9 cellular contexts compared by ENCODE assay signal in the genomic region with DNA sequence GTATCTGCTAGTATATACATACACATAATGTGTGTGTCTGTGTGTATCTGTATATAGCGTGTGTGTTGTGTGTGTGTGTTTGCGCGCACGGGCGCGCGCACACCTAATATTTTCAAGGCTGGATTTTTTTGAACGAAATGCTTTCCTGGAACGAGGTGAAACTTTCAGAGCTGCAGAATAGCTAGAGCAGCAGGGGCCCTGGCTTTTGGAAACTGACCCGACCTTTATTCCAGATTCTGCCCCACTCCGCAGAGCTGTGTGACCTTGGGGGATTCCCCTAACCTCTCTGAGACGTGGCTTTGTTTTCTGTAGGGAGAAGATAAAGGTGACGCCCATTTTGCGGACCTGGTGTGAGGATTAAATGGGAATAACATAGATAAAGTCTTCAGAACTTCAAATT. TPM values are rescaled to one million over a fixed set of nuclear protein-coding genes. Genes with fewer than 3 reads are reported as not detected.
DNase-seq lines count a peak whose midpoint lies in the region; ATAC-seq and TF ChIP-seq lines count a peak whose summit lies in the region.
"Had no signal": no experiment of that assay in that cellular context is flagged by ENCODE, and none has a peak within 500 bp of the region (broad histone marks: within the 10 kb centered on the region; RNA-seq: fewer than 3 reads in every experiment).

No MANE protein-coding gene starts in this region.

- H3K4me3 Mint-ChIP-seq in T-helper 1 cell treated with Interleukin-12 subunit alpha and Interleukin-12 subunit beta and Interleukin-4 antibody, amounts not matched to agents 30 μg/mL and 1 μg/mL, for 36 hours = peak overlapping the region; percentile 92
- H3K4me3 Mint-ChIP-seq in endodermal cell = peak overlapping the region; percentile 93
- H3K4me3 Mint-ChIP-seq in naive thymus-derived CD8-positive, alpha-beta T cell = peak overlapping the region; percentile 92 to 99 (median 96)

- H3K27ac Mint-ChIP-seq in T-helper 1 cell treated with Interleukin-12 subunit alpha and Interleukin-12 subunit beta and Interleukin-4 antibody, amounts not matched to agents 30 μg/mL and 1 μg/mL, for 36 hours = peak overlapping the region; percentile 88
- peak overlapping the region; percentile 93 for H3K27ac Mint-ChIP-seq in endodermal cell
- peak overlapping the region; percentile 87 to 95 (median 92) for H3K27ac Mint-ChIP-seq in naive thymus-derived CD8-positive, alpha-beta T cell

- no peaks in the 10 kb centered on the region for H3K9me3 ChIP-seq in endodermal cell (ENCODE audit: control insufficient read depth, low read length)

- DNase-seq in GM13977 (ENCODE audit: low spot score) = peak; percentile 53
- peak; percentile 50 for DNase-seq in endodermal cell
- DNase-seq in naive thymus-derived CD8-positive, alpha-beta T cell = peak in 1 of 10 donors; percentile 10
- no peak for DNase-seq in NCI-H2081 (lab: John Stamatoyannopoulos, UW)
- no peak for DNase-seq in NCI-H2171 (lab: John Stamatoyannopoulos, UW)
- DNase-seq in Ammon's horn (ENCODE audit: low spot score) = no peak

- peak overlapping the region; percentile 63 for H3K9ac ChIP-seq in endodermal cell (ENCODE audit: extremely low read depth, low read length, poor library complexity, severe bottlenecking)

- H3K9me3 Mint-ChIP-seq in T-helper 1 cell treated with Interleukin-12 subunit alpha and Interleukin-12 subunit beta and Interleukin-4 antibody, amounts not matched to agents 30 μg/mL and 1 μg/mL, for 36 hours = no peaks in the 10 kb centered on the region
- H3K9me3 Mint-ChIP-seq in endodermal cell = peaks cover 2% of the 10 kb centered on the region
- no peaks in the 10 kb centered on the region for H3K9me3 Mint-ChIP-seq in naive thymus-derived CD8-positive, alpha-beta T cell

- WGBS in endodermal cell (ENCODE audit: insufficient coverage in 1 of 2, insufficient read length in 1 of 2), 2 experiments = 10 to 20% methylated on average over 4 to 14 of the region's 14 CpGs

- no peaks in the 10 kb centered on the region for H3K27me3 Mint-ChIP-seq in T-helper 1 cell treated with Interleukin-12 subunit alpha and Interleukin-12 subunit beta and Interleukin-4 antibody, amounts not matched to agents 30 μg/mL and 1 μg/mL, for 36 hours (ENCODE audit: low read depth)
- no peaks in the 10 kb centered on the region for H3K27me3 Mint-ChIP-seq in endodermal cell (ENCODE audit: insufficient read depth)
- H3K27me3 Mint-ChIP-seq in naive thymus-derived CD8-positive, alpha-beta T cell = no peaks in the 10 kb centered on the region

- H3K4me1 ChIP-seq in endodermal cell (ENCODE audit: control insufficient read depth, insufficient read depth, low read length) = no peaks in the 10 kb centered on the region

- ATAC-seq in HG02852 (IDR thresholded peaks at IDR 0.05; ENCODE audit: unreplicated experiment) = peak; percentile 30
- peak; percentile 26 to 33 for ATAC-seq in naive thymus-derived CD8-positive, alpha-beta T cell

- POLR2A ChIA-PET in naive thymus-derived CD8-positive, alpha-beta T cell (lab: Charles Lee) = interaction anchor here (0.7 to 2.3 kb wide), 8 partner anchors 8 to 257 kb away, joined by 3 to 23 read pairs (median 4); a partner anchor contains a TSS

- in situ Hi-C loops in GM13977 (cut with MboI; ENCODE audit: low pct_unique_long_range_greater_than_20kb, low sequenced_read_pairs, unreplicated experiment) = no loop called here

- peak overlapping the region; percentile 91 for H3K4me3 ChIP-seq in endodermal cell (ENCODE audit: low read length)

- no peaks in the 10 kb centered on the region for H3K27me3 ChIP-seq in endodermal cell (ENCODE audit: control insufficient read depth, insufficient read depth, low read length, poor library complexity, severe bottlenecking)

- H3K27ac ChIP-seq in endodermal cell (ENCODE audit: low read depth, low read length) = no peak overlapping the region

- H3K36me3 ChIP-seq in endodermal cell (ENCODE audit: control insufficient read depth, insufficient read depth, low read length) = peaks cover 4% of the 10 kb centered on the region

- H3K36me3 Mint-ChIP-seq in T-helper 1 cell treated with Interleukin-12 subunit alpha and Interleukin-12 subunit beta and Interleukin-4 antibody, amounts not matched to agents 30 μg/mL and 1 μg/mL, for 36 hours (ENCODE audit: low read depth) = peaks cover 8% of the 10 kb centered on the region
- H3K36me3 Mint-ChIP-seq in endodermal cell (ENCODE audit: low read depth) = peaks cover 8% of the 10 kb centered on the region
- H3K36me3 Mint-ChIP-seq in naive thymus-derived CD8-positive, alpha-beta T cell = peaks cover 0 to 9% (median 9%) of the 10 kb centered on the region in 3 donors

- TF ChIP-seq CTCF in GM13977 (IDR thresholded peaks at IDR 0.05; ENCODE audit: extremely low read depth, insufficient read depth, missing control alignments) = no peak
- no peak for TF ChIP-seq CTCF in endodermal cell (conservative IDR thresholded peaks at IDR 0.05)

- peaks cover 8% of the 10 kb centered on the region for H3K4me1 Mint-ChIP-seq in T-helper 1 cell treated with Interleukin-12 subunit alpha and Interleukin-12 subunit beta and Interleukin-4 antibody, amounts not matched to agents 30 μg/mL and 1 μg/mL, for 36 hours (ENCODE audit: low read depth)
- H3K4me1 Mint-ChIP-seq in endodermal cell = peaks cover 12% of the 10 kb centered on the region
- peaks cover 14 to 48% (median 22%) of the 10 kb centered on the region in 4 donors for H3K4me1 Mint-ChIP-seq in naive thymus-derived CD8-positive, alpha-beta T cell

RNA-seq across cellular contexts. Expression of gene FXN, which starts 0.8 kb away (rescaled TPM):
- total RNA-seq in endodermal cell = 10 to 100 TPM; 33.0 to 34.1 TPM
- polyA plus RNA-seq in endodermal cell (2013, experiment 1 of 2) = 19.3 TPM
- polyA plus RNA-seq in endodermal cell (2013, experiment 2 of 2) = 17.5 TPM
- total RNA-seq in naive thymus-derived CD8-positive, alpha-beta T cell = 10 to 100 TPM; 19.3 to 23.0 TPM
- polyA plus RNA-seq in naive thymus-derived CD8-positive, alpha-beta T cell = 10 to 100 TPM; 51.2 to 78.9 (median 59.9) TPM

RNA-seq across cellular contexts. Expression of gene PRKACG, which starts 22.4 kb away (rescaled TPM):
- total RNA-seq in endodermal cell = not detected
- not detected for polyA plus RNA-seq in endodermal cell (2013, experiment 1 of 2)
- polyA plus RNA-seq in endodermal cell (2013, experiment 2 of 2) = not detected
- not detected for total RNA-seq in naive thymus-derived CD8-positive, alpha-beta T cell
- polyA plus RNA-seq in naive thymus-derived CD8-positive, alpha-beta T cell = not detected
- total RNA-seq: activated CD8-positive, alpha-beta memory T cell treated with anti-CD3 and anti-CD28 coated beads for 36 hours had no signal

Comparison
In these comparisons a context has a peak if more than half of its experiments do, and no peak if none do; other contexts are left out.
1. DNase-seq: peak in GM13977 (single experiment) and endodermal cell (single experiment); none in NCI-H2081 (0 of 2), NCI-H2171 (single experiment) and Ammon's horn (single experiment).
2. Peak in every context shown above with its lines, with median percentiles within 50 percentile points of each other: H3K27ac Mint-ChIP-seq and H3K4me3 Mint-ChIP-seq.